In the genomic region with DNA sequence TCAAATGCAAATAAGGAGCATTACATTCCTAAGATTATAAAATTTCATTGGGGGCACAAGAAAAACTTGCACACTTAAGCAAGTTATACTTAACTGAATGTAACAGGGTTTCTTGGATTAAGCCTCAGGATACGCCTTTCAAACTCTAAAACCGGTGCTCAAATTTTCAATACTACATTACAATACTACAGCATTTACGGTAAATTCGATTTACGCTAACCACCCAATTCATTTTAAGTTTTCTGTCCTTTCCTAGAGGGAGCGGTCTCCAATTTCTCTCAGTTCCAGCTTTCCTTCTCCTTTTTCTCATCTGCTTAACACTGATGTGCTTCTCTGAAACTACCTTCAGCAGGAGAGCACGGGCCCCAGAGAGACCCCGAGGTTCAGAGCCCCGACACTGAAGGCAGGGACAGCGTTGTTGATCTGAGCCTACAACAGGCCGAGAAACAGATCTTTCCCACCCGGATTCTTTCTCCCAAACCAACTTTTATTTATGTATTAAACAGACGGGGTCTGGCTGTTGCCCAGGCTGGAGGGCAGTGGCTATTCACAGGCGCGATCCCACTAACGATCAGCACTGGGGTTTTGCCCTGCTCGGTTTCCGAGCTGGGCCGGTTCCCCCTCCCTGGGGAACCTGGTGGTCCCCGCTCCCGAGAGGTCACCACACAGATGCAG, we compare ENCODE assay signal across 8 cellular contexts. TPM values are rescaled to one million over a fixed set of nuclear protein-coding genes. Genes with fewer than 3 reads are reported as not detected.
DNase-seq lines count a peak whose midpoint lies in the region; ATAC-seq and TF ChIP-seq lines count a peak whose summit lies in the region.

No MANE protein-coding gene starts in this region.

- peak overlapping the region; percentile 89 to 98 for H3K27ac Mint-ChIP-seq in natural killer cell

- DNase-seq in NCI-H2227 treated with DMSO at 0.1 percent for 48 hours (lab: John Stamatoyannopoulos, UW), result peak; percentile 28
- DNase-seq in NCI-H2227 (lab: John Stamatoyannopoulos, UW; ENCODE audit: unreplicated experiment), result no peak
- DNase-seq in natural killer cell, result no peak
- DNase-seq in NCI-H1930 (lab: John Stamatoyannopoulos, UW), result no peak
- DNase-seq in HEK293T (ENCODE audit: extremely low spot score), result no peak

- H3K9ac ChIP-seq in OCI-LY1 (ENCODE audit: low read length) (peak overlapping the region; percentile 86), duodenal mucosa (ENCODE audit: low read depth in 1 of 2, low read length in 2 of 2) (peak overlapping the region; percentile 95 to 96)

- H3K4me1 Mint-ChIP-seq in natural killer cell, result peaks cover 25 to 36% of the 10 kb centered on the region in 2 donors

- H3K4me2 ChIP-seq in OCI-LY1 (ENCODE audit: low read length), result peak overlapping the region; percentile 90

- H4K20me1 ChIP-seq in OCI-LY1 (ENCODE audit: insufficient read depth, low read length), result no peaks in the 10 kb centered on the region

- intact Hi-C loops in natural killer cell (cut with micrococcal nuclease), result no loop called here

- H3K4me3 ChIP-seq in OCI-LY1 (ENCODE audit: low read depth, low read length, poor library complexity, severe bottlenecking) (peak overlapping the region; percentile 83), duodenal mucosa (ENCODE audit: low read depth in 1 of 2, low read length in 2 of 2) (peak overlapping the region; percentile 97 to 98)

- peaks cover 2% of the 10 kb centered on the region for H3K9me3 ChIP-seq in OCI-LY1 (ENCODE audit: low read length)
- H3K9me3 ChIP-seq in duodenal mucosa (ENCODE audit: control insufficient read depth in 1 of 2, low read length in 2 of 2), result peaks cover 0 to under 1% of the 10 kb centered on the region in 2 donors

- H3K27me3 ChIP-seq in OCI-LY1 (ENCODE audit: insufficient read depth, low read length), result no peaks in the 10 kb centered on the region; the same call in 1 of the 2 replicates
- H3K27me3 ChIP-seq in duodenal mucosa (ENCODE audit: control insufficient read depth in 1 of 2, insufficient read depth in 2 of 2, low read length in 2 of 2), result no peaks in the 10 kb centered on the region

- CTCF ChIA-PET in HEK293T (lab: Yijun Ruan, JAX), result interaction anchor here (0.6 to 2.7 kb wide), 8 partner anchors 10 to 61 kb away, joined by 3 to 40 read pairs (median 4); partner anchors contain the start of gene ZNF398

- peaks cover 10% of the 10 kb centered on the region for H3K36me3 ChIP-seq in OCI-LY1 (ENCODE audit: insufficient read depth, low read length)
- no peaks in the 10 kb centered on the region for H3K36me3 ChIP-seq in duodenal mucosa (ENCODE audit: control insufficient read depth in 1 of 2, insufficient read depth in 2 of 2, low read length in 2 of 2)

- H3K27me3 Mint-ChIP-seq in natural killer cell (ENCODE audit: low read depth in 2 of 2), result no peaks in the 10 kb centered on the region

- H3F3A ChIP-seq in OCI-LY1 (ENCODE audit: insufficient read depth, low read length), result 0 out of 2 replicates have a peak, but pooled peaks cover 6% of the 10 kb centered on the region

- no peaks in the 10 kb centered on the region for H3K9me2 ChIP-seq in OCI-LY1 (ENCODE audit: low read depth, low read length)

- no peak for ATAC-seq in natural killer cell
- no peak for ATAC-seq in HG03469 (IDR thresholded peaks at IDR 0.05; ENCODE audit: unreplicated experiment)

- H3K36me3 Mint-ChIP-seq in natural killer cell, result peaks cover under 1% of the 10 kb centered on the region

- H2AFZ ChIP-seq in OCI-LY1 (ENCODE audit: low read length), result no peak overlapping the region

- peak overlapping the region; percentile 3 for H3K27ac ChIP-seq in OCI-LY1 (ENCODE audit: low read depth, low read length, poor library complexity, severe bottlenecking)
- H3K27ac ChIP-seq in duodenal mucosa (ENCODE audit: low read depth, low read length), result peak overlapping the region; percentile 88

- peaks cover 17% of the 10 kb centered on the region for H3K4me1 ChIP-seq in OCI-LY1 (ENCODE audit: insufficient read depth, low read length, severe bottlenecking)
- peaks cover 3 to 9% of the 10 kb centered on the region in 2 donors for H3K4me1 ChIP-seq in duodenal mucosa (ENCODE audit: control insufficient read depth in 1 of 2, insufficient read depth in 2 of 2, low read length in 2 of 2)

- POLR2A ChIA-PET in HEK293T (lab: Yijun Ruan, JAX), result interaction anchor here (0.6 to 5.2 kb wide), 22 partner anchors 10 to 138 kb away, joined by 3 to 88 read pairs (median 4); partner anchors contain the start of genes ZNF282, ZNF398 and ZNF786

- H3K4me3 Mint-ChIP-seq in natural killer cell, result peak overlapping the region; percentile 100

- no peaks in the 10 kb centered on the region for H3K9me3 Mint-ChIP-seq in natural killer cell

- no peak for TF ChIP-seq CTCF in OCI-LY1 (IDR thresholded peaks at IDR 0.05; ENCODE audit: low read length)
- TF ChIP-seq CTCF in natural killer cell (IDR thresholded peaks at IDR 0.05), result no peak

- no peaks in the 10 kb centered on the region for H3K79me2 ChIP-seq in OCI-LY1 (ENCODE audit: insufficient read depth, low read length)

TF ChIP-seq in HEK293T, 16 proteins besides CTCF, POLR2A, EP300 and RAD21:
- TF ChIP-seq L3MBTL2 (conservative IDR thresholded peaks at IDR 0.05) (no peak), FOXA1 (IDR thresholded peaks at IDR 0.05) (no peak), TARDBP (IDR thresholded peaks at IDR 0.05) (no peak), LEF1 (IDR thresholded peaks at IDR 0.05; ENCODE audit: borderline replicate concordance) (no peak), CTBP1 (IDR thresholded peaks at IDR 0.05; ENCODE audit: borderline replicate concordance) (no peak), SP1 (IDR thresholded peaks at IDR 0.05) (no peak), PKNOX1 (IDR thresholded peaks at IDR 0.05) (no peak), HDGF (IDR thresholded peaks at IDR 0.05; ENCODE audit: borderline replicate concordance) (no peak), ARNT (IDR thresholded peaks at IDR 0.05) (no peak), NFRKB (IDR thresholded peaks at IDR 0.05) (no peak), BHLHE40 (IDR thresholded peaks at IDR 0.05; ENCODE audit: borderline replicate concordance) (no peak), FOXK2 (IDR thresholded peaks at IDR 0.05) (no peak), SUZ12 (IDR thresholded peaks at IDR 0.05) (no peak)
TF ChIP-seq in HEK293T: peak in this region for 0.

RNA-seq across cellular contexts. Expression of gene ZNF425, which starts 0.8 kb away (rescaled TPM):
- 1 to 10 TPM; 1.2 to 1.7 (median 1.4) TPM for total RNA-seq in natural killer cell

RNA-seq across cellular contexts. Expression of gene ZNF398, which starts 21.9 kb away (rescaled TPM):
- 10 to 100 TPM; 14.8 to 18.5 (median 18.5) TPM for total RNA-seq in natural killer cell

RNA-seq across cellular contexts. Expression of gene ZNF786, which starts 34.8 kb away (rescaled TPM):
- total RNA-seq in natural killer cell, result 1 to 10 TPM; 3.2 to 9.1 (median 4.6) TPM
